ENCODE assay signal across 8 cellular contexts in genomic region chr1:234499119-234500039, GRCh38. TPM values are rescaled to one million over a fixed set of nuclear protein-coding genes. Genes with fewer than 3 reads are reported as not detected.
DNase-seq lines count a peak whose midpoint lies in the region; ATAC-seq and TF ChIP-seq lines count a peak whose summit lies in the region.

No MANE protein-coding gene starts in this region.

- DNase-seq in C1 segment of cervical spinal cord (lab: John Stamatoyannopoulos, UW) (peak; percentile 7 to 95 (median 85)), LNCaP clone FGC (ENCODE audit: low read depth) (peak; percentile 41), RWPE2 (ENCODE audit: low spot score) (peak; percentile 70), fibroblast of the aortic adventitia (ENCODE audit: low read depth) (peak; percentile 93)
- peak; percentile 93 for DNase-seq in activated effector memory CD4-positive, alpha-beta T cell treated with anti-CD3 and anti-CD28 coated beads, Interleukin-2, amount 50 U/mL, for 16 hours
- DNase-seq in stimulated activated naive CD8-positive, alpha-beta T cell treated with anti-CD3 and anti-CD28 coated beads, Interleukin-15, amount 100 ng/mL, for 72 hours: peak; percentile 80 to 86

- H3K4me1 ChIP-seq in RWPE2 (ENCODE audit: insufficient read depth, poor library complexity, severe bottlenecking): peaks cover 40% of the 10 kb centered on the region
- H3K4me1 ChIP-seq in neuron (ENCODE audit: insufficient read depth, low read length): peaks cover 16% of the 10 kb centered on the region

- no peak overlapping the region for H3K4me3 ChIP-seq in LNCaP clone FGC (ENCODE audit: low read depth, low read length)
- no peak overlapping the region for H3K4me3 ChIP-seq in RWPE2 (ENCODE audit: severe bottlenecking)
- peak overlapping the region; percentile 50 for H3K4me3 ChIP-seq in fibroblast of the aortic adventitia (ENCODE audit: low read depth, low read length)
- H3K4me3 ChIP-seq in neuron (ENCODE audit: low read length): no peak overlapping the region

- H3K27me3 Mint-ChIP-seq in stimulated activated naive CD8-positive, alpha-beta T cell treated with anti-CD3 and anti-CD28 coated beads, Interleukin-15, amount 100 ng/mL, for 72 hours: no peaks in the 10 kb centered on the region

- H3K27me3 ChIP-seq in RWPE2 (ENCODE audit: insufficient read depth, poor library complexity, severe bottlenecking) (no peaks in the 10 kb centered on the region), neuron (ENCODE audit: insufficient read depth, low read length) (no peaks in the 10 kb centered on the region)

- peak; percentile 70 for TF ChIP-seq CTCF in LNCaP clone FGC (IDR thresholded peaks at IDR 0.05; ENCODE audit: control insufficient read depth, extremely low read depth, insufficient read depth)
- peak; percentile 77 for TF ChIP-seq CTCF in RWPE2 (IDR thresholded peaks at IDR 0.05; ENCODE audit: poor library complexity, severe bottlenecking)
- TF ChIP-seq CTCF in fibroblast of the aortic adventitia (IDR thresholded peaks at IDR 0.05; ENCODE audit: insufficient read depth, low read length): peak; percentile 94

- no peaks in the 10 kb centered on the region for H3K9me3 ChIP-seq in RWPE2 (ENCODE audit: severe bottlenecking)
- no peaks in the 10 kb centered on the region for H3K9me3 ChIP-seq in neuron (ENCODE audit: low read length)

- peak overlapping the region in 1 of 2 donors; percentile 54 for H3K27ac Mint-ChIP-seq in stimulated activated naive CD8-positive, alpha-beta T cell treated with anti-CD3 and anti-CD28 coated beads, Interleukin-15, amount 100 ng/mL, for 72 hours

- H3K27ac ChIP-seq in RWPE2 (ENCODE audit: poor library complexity, severe bottlenecking): peak overlapping the region; percentile 79

- H3K4me3 Mint-ChIP-seq in stimulated activated naive CD8-positive, alpha-beta T cell treated with anti-CD3 and anti-CD28 coated beads, Interleukin-15, amount 100 ng/mL, for 72 hours: peak overlapping the region; percentile 24 to 44

- H2AFZ ChIP-seq in neuron (ENCODE audit: low read depth, low read length): peak overlapping the region; percentile 39

- H3K4me1 Mint-ChIP-seq in stimulated activated naive CD8-positive, alpha-beta T cell treated with anti-CD3 and anti-CD28 coated beads, Interleukin-15, amount 100 ng/mL, for 72 hours: peaks cover 76% of the 10 kb centered on the region

- peak; percentile 52 for ATAC-seq in GM19467 (IDR thresholded peaks at IDR 0.05; ENCODE audit: unreplicated experiment)
- peak; percentile 69 for ATAC-seq in RWPE2 (ENCODE audit: low read depth)
- peak; percentile 75 for ATAC-seq in stimulated activated naive CD8-positive, alpha-beta T cell treated with anti-CD3 and anti-CD28 coated beads, Interleukin-15, amount 100 ng/mL, for 72 hours

- H3K36me3 ChIP-seq in RWPE2 (ENCODE audit: low read depth): no peaks in the 10 kb centered on the region
- no peaks in the 10 kb centered on the region for H3K36me3 ChIP-seq in neuron (ENCODE audit: insufficient read depth, low read length)

- H3K9me3 Mint-ChIP-seq in stimulated activated naive CD8-positive, alpha-beta T cell treated with anti-CD3 and anti-CD28 coated beads, Interleukin-15, amount 100 ng/mL, for 72 hours: peaks cover 14 to 22% of the 10 kb centered on the region in 2 donors

RNA-seq across cellular contexts. Expression of gene TARBP1, which starts 20.4 kb away (rescaled TPM):
- total RNA-seq in fibroblast of the aortic adventitia (ENCODE audit: low replicate concordance): 12.0 and 22.2 TPM in 2 replicates

Comparison
In these comparisons a context has a peak if more than half of its experiments do, and no peak if none do; other contexts are left out.
1. DNase-seq: peak in every context shown above with its lines; median percentile 93 in activated effector memory CD4-positive, alpha-beta T cell treated with anti-CD3 and anti-CD28 coated beads, Interleukin-2, amount 50 U/mL, for 16 hours; 93 in fibroblast of the aortic adventitia; 85 in C1 segment of cervical spinal cord; 83 in stimulated activated naive CD8-positive, alpha-beta T cell treated with anti-CD3 and anti-CD28 coated beads, Interleukin-15, amount 100 ng/mL, for 72 hours; 70 in RWPE2; 41 in LNCaP clone FGC.